Comparison of ENCODE assay signal across 30 cellular contexts in the genomic region with DNA sequence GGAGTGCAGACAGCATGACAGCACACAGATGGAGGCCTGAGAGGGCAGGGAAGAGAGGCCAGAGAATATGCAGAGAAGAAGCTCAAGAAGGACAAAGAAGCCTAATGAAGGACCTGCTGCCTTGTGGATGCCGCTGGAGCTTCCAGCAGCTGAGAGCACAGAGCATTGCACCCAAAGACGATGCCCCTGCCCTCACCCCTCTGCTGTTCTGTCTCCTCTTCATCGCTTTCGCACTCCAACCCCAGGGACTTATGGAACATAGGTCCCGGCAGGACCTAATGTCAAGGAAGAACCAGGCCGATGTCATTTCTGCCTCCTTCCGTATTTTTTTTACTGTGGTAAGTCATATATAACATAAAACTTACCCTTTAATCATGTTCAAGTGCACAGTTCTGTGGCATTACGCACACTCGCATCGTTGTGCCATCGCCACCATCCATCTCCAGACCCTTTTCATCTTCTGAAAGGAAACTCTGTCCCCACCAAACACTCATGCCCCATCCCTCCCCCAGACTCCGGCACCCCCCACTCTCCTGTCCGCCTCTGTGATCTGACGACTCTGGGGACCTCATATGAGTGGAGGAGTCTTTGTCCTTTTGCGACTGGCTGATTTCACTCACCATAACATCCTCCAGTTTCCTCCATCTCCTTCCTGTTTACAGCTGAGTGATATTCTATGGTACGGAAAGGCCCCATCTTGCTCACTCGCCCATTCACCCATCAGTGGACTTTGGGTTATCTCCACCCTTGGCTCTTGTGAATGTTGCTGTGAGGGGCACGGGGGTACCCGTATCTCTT. TPM values are rescaled to one million over a fixed set of nuclear protein-coding genes. Genes with fewer than 3 reads are reported as not detected.
DNase-seq lines count a peak whose midpoint lies in the region; ATAC-seq and TF ChIP-seq lines count a peak whose summit lies in the region.
"Had no signal": no experiment of that assay in that cellular context is flagged by ENCODE, and none has a peak within 500 bp of the region (broad histone marks: within the 10 kb centered on the region; RNA-seq: fewer than 3 reads in every experiment).

No MANE protein-coding gene starts in this region.

- no peaks in the 10 kb centered on the region for H3F3A ChIP-seq in Loucy (ENCODE audit: low read depth)

- H3K36me3 ChIP-seq in Loucy (ENCODE audit: insufficient read depth, low read length) (no peaks in the 10 kb centered on the region), spleen (no peaks in the 10 kb centered on the region)
- H3K36me3 ChIP-seq: neutrophil, SJCRH30 had no signal

- peak overlapping the region; percentile 60 for H3K9ac ChIP-seq in Loucy (ENCODE audit: low read depth, low read length, poor library complexity, severe bottlenecking)

- no peak for TF ChIP-seq CTCF in Loucy (conservative IDR thresholded peaks at IDR 0.05; ENCODE audit: low read length)
- no peak for TF ChIP-seq CTCF in spleen (IDR thresholded peaks at IDR 0.05 in 8 of 11, conservative IDR thresholded peaks at IDR 0.05 in 3 of 11)

- H4K20me1 ChIP-seq in Loucy (ENCODE audit: insufficient read depth, low read length, poor library complexity, severe bottlenecking), result no peaks in the 10 kb centered on the region

- H3K27ac ChIP-seq in spleen, result no peak overlapping the region
- H3K27ac ChIP-seq: A549, neutrophil, SJCRH30, VCaP had no signal

- 0 out of 2 replicates have a peak overlapping the region, but pooled peaks have one; percentile 22 for H2AFZ ChIP-seq in Loucy (ENCODE audit: low read length)

- no peaks in the 10 kb centered on the region for H3K27me3 ChIP-seq in Loucy (ENCODE audit: insufficient read depth, low read length, poor library complexity, severe bottlenecking)
- peaks cover 0 to 17% (median 0%) of the 10 kb centered on the region in 7 donors for H3K27me3 ChIP-seq in spleen (replicated peaks in 1 of 7)

- H3K4me1 ChIP-seq in Loucy (ENCODE audit: insufficient read depth, low read length, poor library complexity, severe bottlenecking) (peaks cover 85% of the 10 kb centered on the region), spleen (peaks cover 0 to 47% (median 1%) of the 10 kb centered on the region in 6 donors)
- H3K4me1 ChIP-seq: SJCRH30 had no signal

- H3K9me2 ChIP-seq in Loucy (replicated peaks; ENCODE audit: low read depth, low read length), result no peaks in the 10 kb centered on the region

- H3K27ac Mint-ChIP-seq in dendritic cell treated with granulocyte-macrophage colony-stimulating factor and Interleukin-4, amounts not matched to agents 40 ng/mL and 50 ng/mL, for 4 days, result peak overlapping the region; percentile 83
- H3K27ac Mint-ChIP-seq in stimulated activated effector memory CD8-positive, alpha-beta T cell treated with anti-CD3 and anti-CD28 coated beads, Interleukin-12 subunit alpha, Interleukin-12 subunit beta, amount 100 ng/mL, for 72 hours, result peak overlapping the region; percentile 40
- H3K27ac Mint-ChIP-seq: activated CD8-positive, alpha-beta T cell treated with anti-CD3 and anti-CD28 coated beads for 36 hours; activated naive CD8-positive, alpha-beta T cell; stimulated activated naive CD8-positive, alpha-beta T cell treated with anti-CD3 and anti-CD28 coated beads, Interleukin-15, amount 100 ng/mL, for 72 hours; type B pancreatic cell had no signal

- intact Hi-C loops in dendritic cell treated with granulocyte-macrophage colony-stimulating factor and Interleukin-4, amounts not matched to agents 40 ng/mL and 50 ng/mL, for 4 days (cut with micrococcal nuclease), result no loop called here
- intact Hi-C loops in posterior cingulate gyrus (cut with DNase I), result no loop called here
- intact Hi-C loops in spleen (cut with DNase I; ENCODE audit: low total_unique reads), result no loop called here

- no peaks in the 10 kb centered on the region for H3K36me3 Mint-ChIP-seq in dendritic cell treated with granulocyte-macrophage colony-stimulating factor and Interleukin-4, amounts not matched to agents 40 ng/mL and 50 ng/mL, for 4 days (ENCODE audit: low read depth)
- H3K36me3 Mint-ChIP-seq in stimulated activated effector memory CD8-positive, alpha-beta T cell treated with anti-CD3 and anti-CD28 coated beads, Interleukin-12 subunit alpha, Interleukin-12 subunit beta, amount 100 ng/mL, for 72 hours, result no peaks in the 10 kb centered on the region
- H3K36me3 Mint-ChIP-seq: activated naive CD8-positive, alpha-beta T cell; type B pancreatic cell had no signal

- no peak overlapping the region for H3K4me3 Mint-ChIP-seq in dendritic cell treated with granulocyte-macrophage colony-stimulating factor and Interleukin-4, amounts not matched to agents 40 ng/mL and 50 ng/mL, for 4 days
- H3K4me3 Mint-ChIP-seq in stimulated activated effector memory CD8-positive, alpha-beta T cell treated with anti-CD3 and anti-CD28 coated beads, Interleukin-12 subunit alpha, Interleukin-12 subunit beta, amount 100 ng/mL, for 72 hours, result peak overlapping the region; percentile 5
- H3K4me3 Mint-ChIP-seq: activated CD8-positive, alpha-beta T cell treated with anti-CD3 and anti-CD28 coated beads for 36 hours; activated naive CD8-positive, alpha-beta T cell; stimulated activated naive CD8-positive, alpha-beta T cell treated with anti-CD3 and anti-CD28 coated beads, Interleukin-15, amount 100 ng/mL, for 72 hours; type B pancreatic cell had no signal

- H3K79me2 ChIP-seq in Loucy (ENCODE audit: insufficient read depth, low read length), result no peaks in the 10 kb centered on the region

- 69 to 75% (median 71%) methylated on average over 19 of the region's 19 CpGs for WGBS in spleen, 5 donors

- no peaks in the 10 kb centered on the region for H3K9me3 ChIP-seq in Loucy (ENCODE audit: insufficient read depth, low read depth, low read length)
- H3K9me3 ChIP-seq in spleen, result no peaks in the 10 kb centered on the region
- H3K9me3 ChIP-seq: A549, neutrophil, SJCRH30 had no signal

- peak overlapping the region; percentile 74 for H3K4me2 ChIP-seq in Loucy (ENCODE audit: low read depth, low read length, poor library complexity, severe bottlenecking)
- H3K4me2 ChIP-seq: A549 had no signal

- peaks cover 4% of the 10 kb centered on the region for H3K27me3 Mint-ChIP-seq in dendritic cell treated with granulocyte-macrophage colony-stimulating factor and Interleukin-4, amounts not matched to agents 40 ng/mL and 50 ng/mL, for 4 days
- H3K27me3 Mint-ChIP-seq: activated naive CD8-positive, alpha-beta T cell; type B pancreatic cell had no signal

- H3K9me3 Mint-ChIP-seq in dendritic cell treated with granulocyte-macrophage colony-stimulating factor and Interleukin-4, amounts not matched to agents 40 ng/mL and 50 ng/mL, for 4 days, result no peaks in the 10 kb centered on the region
- H3K9me3 Mint-ChIP-seq in stimulated activated effector memory CD8-positive, alpha-beta T cell treated with anti-CD3 and anti-CD28 coated beads, Interleukin-12 subunit alpha, Interleukin-12 subunit beta, amount 100 ng/mL, for 72 hours, result no peaks in the 10 kb centered on the region
- H3K9me3 Mint-ChIP-seq: activated CD8-positive, alpha-beta T cell treated with anti-CD3 and anti-CD28 coated beads for 36 hours; activated T-cell treated with anti-CD3 and anti-CD28 coated beads, Interleukin-2, amount 50 U/mL, for 4 hours; stimulated activated naive CD8-positive, alpha-beta T cell treated with anti-CD3 and anti-CD28 coated beads, Interleukin-15, amount 100 ng/mL, for 72 hours; type B pancreatic cell had no signal

- H3K4me1 Mint-ChIP-seq in dendritic cell treated with granulocyte-macrophage colony-stimulating factor and Interleukin-4, amounts not matched to agents 40 ng/mL and 50 ng/mL, for 4 days (ENCODE audit: low read depth), result peaks cover 90% of the 10 kb centered on the region
- H3K4me1 Mint-ChIP-seq in stimulated activated effector memory CD8-positive, alpha-beta T cell treated with anti-CD3 and anti-CD28 coated beads, Interleukin-12 subunit alpha, Interleukin-12 subunit beta, amount 100 ng/mL, for 72 hours, result peaks cover 63% of the 10 kb centered on the region

- peak; percentile 42 for ATAC-seq in stimulated activated effector memory CD8-positive, alpha-beta T cell treated with anti-CD3 and anti-CD28 coated beads, Interleukin-12 subunit alpha, Interleukin-12 subunit beta, amount 100 ng/mL, for 72 hours
- no peak for ATAC-seq in HG03097 (IDR thresholded peaks at IDR 0.05; ENCODE audit: low FRiP score, unreplicated experiment)
- ATAC-seq: A549; activated CD8-positive, alpha-beta T cell treated with anti-CD3 and anti-CD28 coated beads for 36 hours; activated T-cell treated with anti-CD3 and anti-CD28 coated beads, Interleukin-2, amount 50 U/mL, for 4 hours; esophagus mucosa; left ventricle myocardium superior; Panc1; stimulated activated naive CD8-positive, alpha-beta T cell treated with anti-CD3 and anti-CD28 coated beads, Interleukin-15, amount 100 ng/mL, for 72 hours had no signal

- peak; percentile 46 for DNase-seq in activated CD8-positive, alpha-beta memory T cell treated with anti-CD3 and anti-CD28 coated beads, Interleukin-2, amount 50 U/mL, for 48 hours
- no peak for DNase-seq in activated CD8-positive, alpha-beta memory T cell treated with anti-CD3 and anti-CD28 coated beads, Interleukin-2, amount 50 U/mL, for 4 hours
- DNase-seq in stimulated activated effector memory CD8-positive, alpha-beta T cell treated with anti-CD3 and anti-CD28 coated beads, Interleukin-12 subunit alpha, Interleukin-12 subunit beta, amount 100 ng/mL, for 72 hours (ENCODE audit: low spot score in 2 of 2), result no peak
- DNase-seq in posterior cingulate gyrus (no peak), spleen (no peak)
- DNase-seq: activated CD8-positive, alpha-beta T cell treated with anti-CD3 and anti-CD28 coated beads for 36 hours; activated T-cell treated with anti-CD3 and anti-CD28 coated beads, Interleukin-2, amount 50 U/mL, for 4 hours; cerebellar nuclear complex; effector CD4-positive, alpha-beta T cell; EL; foreskin melanocyte; hippocampal formation; left ventricle myocardium superior; MM.1S; NCI-H1436 treated with DMSO at 0.1 percent for 48 hours; NCI-H524; NK-92 treated with Interleukin-12 subunit alpha and Interleukin-12 subunit beta, amount 100 ng/mL, for 24 hours; SJCRH30; stimulated activated CD4-positive, alpha-beta T cell treated with anti-CD3 and anti-CD28 coated beads, Interleukin-2, amount 100 ng/mL, for 48 hours; stimulated activated naive CD8-positive, alpha-beta T cell treated with anti-CD3 and anti-CD28 coated beads, Interleukin-15, amount 100 ng/mL, for 72 hours had no signal

- H3K4me3 ChIP-seq in Loucy (ENCODE audit: low read length, poor library complexity, severe bottlenecking) (no peak overlapping the region), spleen (peak overlapping the region in 2 of 8 donors; percentile 6 to 26)
- H3K4me3 ChIP-seq: A549, SJCRH30 had no signal

- TF ChIP-seq POLR2A in spleen (IDR thresholded peaks at IDR 0.05), result no peak

RNA-seq across cellular contexts. Expression of a gene that starts 12.1 kb away (rescaled TPM):
- total RNA-seq in spleen, result 10 to 100 TPM; 26.2 to 61.8 (median 31.6) TPM
- 10 to 100 TPM; 15.8 to 20.5 (median 18.6) TPM for polyA plus RNA-seq in spleen
